20 cellular contexts compared by ENCODE assay signal in the genomic region with DNA sequence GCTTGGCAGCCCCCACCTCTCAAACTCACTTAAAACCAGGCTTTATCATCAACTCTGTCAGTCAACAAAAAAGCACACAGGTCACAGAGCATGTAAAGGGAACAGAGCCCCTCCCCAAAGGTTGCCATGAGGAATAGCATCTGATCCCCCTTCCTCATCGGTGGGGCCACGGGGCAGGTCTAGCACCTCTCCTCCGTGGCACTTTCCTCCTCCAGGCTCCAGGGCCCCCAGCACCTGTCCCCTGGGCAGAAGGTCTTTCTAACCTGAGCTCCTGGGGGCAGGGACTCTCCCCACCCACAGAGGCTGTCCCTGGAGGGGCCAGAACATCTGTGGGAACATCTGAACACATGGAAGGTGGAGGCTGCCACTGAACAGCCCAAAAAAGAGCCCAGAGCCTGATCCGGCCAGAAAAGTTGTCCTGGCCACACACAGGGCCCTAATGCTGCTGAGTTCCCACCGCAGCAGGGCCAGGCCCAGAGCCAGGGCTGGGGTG.
DNase-seq lines count a peak whose midpoint lies in the region; ATAC-seq, FAIRE-seq and TF ChIP-seq lines count a peak whose summit lies in the region.
"Had no signal": no experiment of that assay in that cellular context is flagged by ENCODE, and none has a peak within 500 bp of the region (broad histone marks: within the 10 kb centered on the region; RNA-seq: fewer than 3 reads in every experiment).

No MANE protein-coding gene starts in this region.

- intact Hi-C loops in adrenal gland (cut with DNase I), result no loop called here
- intact Hi-C loops in left cardiac atrium (cut with DNase I), result no loop called here
- intact Hi-C loops in kidney (cut with DNase I), result no loop called here

- WGBS in adrenal gland, 4 donors, result 81 to 95% (median 92%) methylated on average over 3 to 5 of the region's 5 CpGs

- no peak for TF ChIP-seq CTCF in adrenal gland (IDR thresholded peaks at IDR 0.05)
- TF ChIP-seq CTCF in kidney (IDR thresholded peaks at IDR 0.05; ENCODE audit: borderline replicate concordance, extremely low read depth, insufficient read depth), result no peak

- H3K9ac ChIP-seq in kidney (ENCODE audit: low read length in 2 of 2), result no peak overlapping the region

- peak; percentile 4 for DNase-seq in NCI-H2171 treated with DMSO at 0.1 percent for 48 hours (lab: John Stamatoyannopoulos, UW)
- no peak for DNase-seq in NCI-H2171 (lab: John Stamatoyannopoulos, UW)
- peak in 5 of 7 donors; percentile 0 to 37 (median 7) for DNase-seq in adrenal gland
- no peak for DNase-seq in left cardiac atrium
- DNase-seq in stimulated activated CD8-positive, alpha-beta memory T cell treated with anti-CD3 and anti-CD28 coated beads, Interleukin-4, amount 100 ng/mL, for 48 hours, result peak; percentile 14
- DNase-seq in kidney, result no peak
- no peak for DNase-seq in substantia nigra (lab: John Stamatoyannopoulos, UW)
- DNase-seq: 8988T; activated gamma-delta T cell; foreskin keratinocyte; MV-4-11; NCI-H1930; stimulated activated CD4-positive, alpha-beta T cell treated with anti-CD3 and anti-CD28 coated beads, Interleukin-2, amount 100 ng/mL, for 48 hours had no signal

- no peak overlapping the region for H3K4me3 ChIP-seq in adrenal gland
- no peak overlapping the region for H3K4me3 ChIP-seq in kidney (ENCODE audit: low read length in 2 of 2)
- H3K4me3 ChIP-seq: K562, left lung, ovary had no signal

- H3K4me1 ChIP-seq in adrenal gland (replicated peaks in 1 of 2), result peaks cover 5 to 11% of the 10 kb centered on the region in 2 donors
- H3K4me1 ChIP-seq in kidney (ENCODE audit: control insufficient read depth in 1 of 2, insufficient read depth in 1 of 2, low read depth in 1 of 2, low read length in 2 of 2), result no peaks in the 10 kb centered on the region
- H3K4me1 ChIP-seq: foreskin keratinocyte, left lung had no signal

- H3K27me3 ChIP-seq in adrenal gland, result no peaks in the 10 kb centered on the region
- H3K27me3 ChIP-seq: foreskin keratinocyte, left lung, ovary had no signal

- H3K27ac ChIP-seq in adrenal gland (no peak overlapping the region), kidney (ENCODE audit: low read depth in 2 of 2, low read length in 2 of 2) (no peak overlapping the region), substantia nigra (ENCODE audit: low read depth, low read length, poor library complexity, severe bottlenecking) (no peak overlapping the region)
- H3K27ac ChIP-seq: epithelial cell of prostate, foreskin keratinocyte, left lung, ovary had no signal

- no peak for FAIRE-seq in kidney (lab: Jason Lieb, UNC)
- FAIRE-seq: colon, GM12891, K562 had no signal

- ATAC-seq in left cardiac atrium, result peak; percentile 18 to 56
- no peak for ATAC-seq in HG02678 (IDR thresholded peaks at IDR 0.05; ENCODE audit: unreplicated experiment)
- ATAC-seq: foreskin keratinocyte, K562, left lung had no signal

- TF ChIP-seq POLR2A in adrenal gland (IDR thresholded peaks at IDR 0.05), result no peak

- H3K36me3 ChIP-seq in adrenal gland (replicated peaks in 1 of 2), result no peaks in the 10 kb centered on the region
- H3K36me3 ChIP-seq in kidney (ENCODE audit: control insufficient read depth in 1 of 2, insufficient read depth in 2 of 2, low read length in 2 of 2), result no peaks in the 10 kb centered on the region
- H3K36me3 ChIP-seq: left lung, ovary had no signal

- H3K9me3 ChIP-seq in adrenal gland (replicated peaks in 1 of 3), result no peaks in the 10 kb centered on the region
- no peaks in the 10 kb centered on the region for H3K9me3 ChIP-seq in kidney (ENCODE audit: control insufficient read depth in 1 of 2, low read length in 2 of 2)
- H3K9me3 ChIP-seq: left lung, ovary had no signal

Comparison
In these comparisons a context has a peak if more than half of its experiments do, and no peak if none do; other contexts are left out.
1. DNase-seq: peak in NCI-H2171 treated with DMSO at 0.1 percent for 48 hours (single experiment), adrenal gland (5 of 7) and stimulated activated CD8-positive, alpha-beta memory T cell treated with anti-CD3 and anti-CD28 coated beads, Interleukin-4, amount 100 ng/mL, for 48 hours (single experiment); none in NCI-H2171 (single experiment), left cardiac atrium (single experiment), kidney (single experiment) and substantia nigra (0 of 49).